Comparison of ENCODE assay signal across 8 cellular contexts in the genomic region with DNA sequence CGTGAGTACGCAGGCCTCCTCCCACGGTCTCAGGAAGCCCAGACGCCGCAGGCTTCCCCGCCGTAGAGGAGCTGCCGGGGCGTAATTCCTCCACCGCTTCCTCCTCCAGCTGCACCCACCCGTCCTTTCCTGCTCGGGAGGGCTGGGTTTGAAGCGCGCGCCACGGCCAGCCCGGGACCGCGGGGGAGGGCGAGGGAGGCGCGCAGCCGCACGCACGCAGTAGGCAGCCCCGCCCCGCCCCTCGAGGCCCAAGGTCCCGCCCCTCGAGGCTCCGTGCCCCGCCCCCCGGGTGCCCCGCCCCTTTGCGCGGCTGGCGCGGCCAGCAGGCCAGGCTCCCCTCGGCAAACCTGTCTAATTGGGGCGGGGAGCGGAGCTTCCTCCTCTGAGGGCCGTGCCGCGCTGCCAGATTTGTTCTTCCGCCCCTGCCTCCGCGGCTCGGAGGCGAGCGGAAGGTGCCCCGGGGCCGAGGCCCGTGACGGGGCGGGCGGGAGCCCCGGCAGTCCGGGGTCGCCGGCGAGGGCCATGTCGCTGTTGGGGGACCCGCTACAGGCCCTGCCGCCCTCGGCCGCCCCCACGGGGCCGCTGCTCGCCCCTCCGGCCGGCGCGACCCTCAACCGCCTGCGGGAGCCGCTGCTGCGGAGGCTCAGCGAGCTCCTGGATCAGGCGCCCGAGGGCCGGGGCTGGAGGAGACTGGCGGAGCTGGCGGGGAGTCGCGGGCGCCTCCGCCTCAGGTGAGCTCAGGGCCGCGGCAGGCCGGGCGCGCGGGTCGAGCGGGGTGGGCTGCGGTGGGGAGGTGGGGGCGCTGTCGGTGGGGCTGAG. TPM values are rescaled to one million over a fixed set of nuclear protein-coding genes. Genes with fewer than 3 reads are reported as not detected.
A peak's percentile ranks its signal among the peaks of the same experiment; 100 is the strongest.
DNase-seq lines count a peak whose midpoint lies in the region; TF ChIP-seq lines count a peak whose summit lies in the region.

A gene with protein sequence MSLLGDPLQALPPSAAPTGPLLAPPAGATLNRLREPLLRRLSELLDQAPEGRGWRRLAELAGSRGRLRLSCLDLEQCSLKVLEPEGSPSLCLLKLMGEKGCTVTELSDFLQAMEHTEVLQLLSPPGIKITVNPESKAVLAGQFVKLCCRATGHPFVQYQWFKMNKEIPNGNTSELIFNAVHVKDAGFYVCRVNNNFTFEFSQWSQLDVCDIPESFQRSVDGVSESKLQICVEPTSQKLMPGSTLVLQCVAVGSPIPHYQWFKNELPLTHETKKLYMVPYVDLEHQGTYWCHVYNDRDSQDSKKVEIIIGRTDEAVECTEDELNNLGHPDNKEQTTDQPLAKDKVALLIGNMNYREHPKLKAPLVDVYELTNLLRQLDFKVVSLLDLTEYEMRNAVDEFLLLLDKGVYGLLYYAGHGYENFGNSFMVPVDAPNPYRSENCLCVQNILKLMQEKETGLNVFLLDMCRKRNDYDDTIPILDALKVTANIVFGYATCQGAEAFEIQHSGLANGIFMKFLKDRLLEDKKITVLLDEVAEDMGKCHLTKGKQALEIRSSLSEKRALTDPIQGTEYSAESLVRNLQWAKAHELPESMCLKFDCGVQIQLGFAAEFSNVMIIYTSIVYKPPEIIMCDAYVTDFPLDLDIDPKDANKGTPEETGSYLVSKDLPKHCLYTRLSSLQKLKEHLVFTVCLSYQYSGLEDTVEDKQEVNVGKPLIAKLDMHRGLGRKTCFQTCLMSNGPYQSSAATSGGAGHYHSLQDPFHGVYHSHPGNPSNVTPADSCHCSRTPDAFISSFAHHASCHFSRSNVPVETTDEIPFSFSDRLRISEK (plus strand): TSS at position 344 of the 819 bp plus-strand sequence. CDS start 179 bp downstream, at position 523.

- H2AFZ ChIP-seq in H9 (ENCODE audit: low read length) (no peak within 1 kb of the TSS), MM.1S (ENCODE audit: low read length) (peak within 1 kb of the TSS; percentile 49)

- H3K9me3 ChIP-seq in H9 (ENCODE audit: control insufficient read depth, low read depth, low read length) (no peaks in the 10 kb centered on the region), MM.1S (replicated peaks; ENCODE audit: insufficient read depth, low read length) (no peaks in the 10 kb centered on the region), stomach smooth muscle (ENCODE audit: control insufficient read depth in 2 of 2, low read length in 2 of 2) (no peaks in the 10 kb centered on the region)

- peaks cover 8% of the 10 kb centered on the region for H3K27me3 Mint-ChIP-seq in H9 (ENCODE audit: low read depth)
- H3K27me3 Mint-ChIP-seq in neural crest cell (ENCODE audit: low read depth) = peaks cover 6% of the 10 kb centered on the region

- peak within 1 kb of the TSS; percentile 82 for H3K4me3 ChIP-seq in MM.1S (ENCODE audit: low read length)
- H3K4me3 ChIP-seq in stomach smooth muscle (ENCODE audit: low read length in 2 of 2) = peak within 1 kb of the TSS; percentile 70 to 76

- H4K91ac ChIP-seq in H9 (ENCODE audit: insufficient read length, low read depth, low read length) = no peak within 1 kb of the TSS

- no peaks in the 10 kb centered on the region for H3K27me3 ChIP-seq in H9 (ENCODE audit: insufficient read depth, low read length)
- H3K27me3 ChIP-seq in MM.1S (replicated peaks; ENCODE audit: insufficient read depth, low read length) = no peaks in the 10 kb centered on the region
- peaks cover 0 to 4% of the 10 kb centered on the region in 2 donors for H3K27me3 ChIP-seq in stomach smooth muscle (ENCODE audit: control insufficient read depth in 1 of 2, insufficient read depth in 2 of 2, low read length in 2 of 2)

- H2BK5ac ChIP-seq in H9 (ENCODE audit: insufficient read length, low read length) = no peak within 1 kb of the TSS

- no peak within 1 kb of the TSS for H3T11ph ChIP-seq in H9 (ENCODE audit: low read length)

- H3K56ac ChIP-seq in H9 (ENCODE audit: insufficient read length, low read depth, low read length) = no peak within 1 kb of the TSS

- H3K9me3 Mint-ChIP-seq in H9 (no peaks in the 10 kb centered on the region), neural crest cell (no peaks in the 10 kb centered on the region)

- H3K9ac ChIP-seq in H9 (ENCODE audit: extremely low read depth, insufficient read length, low read length) (peak within 1 kb of the TSS; percentile 64), MM.1S (ENCODE audit: low read length) (peak within 1 kb of the TSS; percentile 80), stomach smooth muscle (ENCODE audit: low read length in 2 of 2) (peak within 1 kb of the TSS; percentile 67 to 79)

- peaks cover 3% of the 10 kb centered on the region for H3K79me1 ChIP-seq in H9 (ENCODE audit: insufficient read depth, low read depth, low read length, poor library complexity, severe bottlenecking)

- H3K36me3 ChIP-seq in MM.1S (replicated peaks; ENCODE audit: insufficient read depth, low read length) (no peaks in the 10 kb centered on the region; the same call in 1 of the 2 replicates), stomach smooth muscle (ENCODE audit: control insufficient read depth in 2 of 2, insufficient read depth in 2 of 2, low read length in 2 of 2) (no peaks in the 10 kb centered on the region)

- H3K27ac ChIP-seq in H9 (ENCODE audit: insufficient read length, low read depth, low read length) (peak within 1 kb of the TSS; percentile 9), MM.1S (ENCODE audit: low read length) (peak within 1 kb of the TSS; percentile 77), stomach smooth muscle (ENCODE audit: low read length) (peak within 1 kb of the TSS; percentile 64)

- H3K4me1 Mint-ChIP-seq in H9 (peaks cover 20 to 29% of the 10 kb centered on the region in 2 experiments), neural crest cell (peaks cover 19% of the 10 kb centered on the region)

- no peak within 1 kb of the TSS for H2BK20ac ChIP-seq in H9 (ENCODE audit: low read depth, low read length, poor library complexity, severe bottlenecking)

- DNase-seq in ELR (ENCODE audit: low read depth) (peak; percentile 94), H9 (peak; percentile 93), MM.1S (peak; percentile 96), SHP77 treated with DMSO at 0.1 percent for 48 hours (lab: John Stamatoyannopoulos, UW) (peak; percentile 73), fibroblast of the conjunctiva (ENCODE audit: low read depth) (peak; percentile 75), neural crest cell (ENCODE audit: low read depth, low spot score) (peak; percentile 96)
- DNase-seq in activated effector memory CD4-positive, alpha-beta T cell treated with anti-CD3 and anti-CD28 coated beads, Interleukin-2, amount 50 U/mL, for 16 hours = peak; percentile 98

- peak within 1 kb of the TSS; percentile 61 for H3K14ac ChIP-seq in H9 (ENCODE audit: insufficient read depth, low read length)

- H3K36me3 Mint-ChIP-seq in H9 (ENCODE audit: insufficient read depth in 1 of 3, low read depth in 3 of 3) (peaks cover 0 to 8% (median 2%) of the 10 kb centered on the region in 3 experiments; a peak in 3 of 7 replicates), neural crest cell (ENCODE audit: low read depth) (peaks cover 3% of the 10 kb centered on the region)

- no peak within 1 kb of the TSS for H3K23ac ChIP-seq in H9 (ENCODE audit: insufficient read length, low read depth, low read length)

- peaks cover 2% of the 10 kb centered on the region; the same call in 1 of the 2 replicates for H3K4me1 ChIP-seq in H9 (ENCODE audit: insufficient read depth, low read length)
- peaks cover 19% of the 10 kb centered on the region for H3K4me1 ChIP-seq in MM.1S (ENCODE audit: low read length)
- H3K4me1 ChIP-seq in stomach smooth muscle (ENCODE audit: control insufficient read depth, insufficient read depth, low read length) = peaks cover 7% of the 10 kb centered on the region

- H3K79me2 ChIP-seq in H9 (ENCODE audit: insufficient read depth, low read length) (peaks cover 2% of the 10 kb centered on the region; the same call in 1 of the 2 replicates), MM.1S (ENCODE audit: low read length) (peaks cover 46% of the 10 kb centered on the region)

- TF ChIP-seq CTCF in H9 (conservative IDR thresholded peaks at IDR 0.05) = peak; percentile 20; the same call in 2 of the 3 replicates
- no peak for TF ChIP-seq CTCF in MM.1S (IDR thresholded peaks at IDR 0.05; ENCODE audit: low read length)
- TF ChIP-seq CTCF in neural crest cell (conservative IDR thresholded peaks at IDR 0.05) = peak; percentile 21

- H3K4me2 ChIP-seq in H9 (ENCODE audit: insufficient read depth, insufficient read length, low read length) = peak within 1 kb of the TSS; percentile 92
- peak within 1 kb of the TSS; percentile 79 for H3K4me2 ChIP-seq in MM.1S (ENCODE audit: low read depth, low read length)

- H3K4ac ChIP-seq in H9 (ENCODE audit: low read depth, low read length) = no peak within 1 kb of the TSS

- peak within 1 kb of the TSS; percentile 31 for H3K18ac ChIP-seq in H9 (ENCODE audit: insufficient read length, low read depth, low read length)

- H2BK12ac ChIP-seq in H9 (ENCODE audit: insufficient read length, low read depth, low read length) = no peak within 1 kb of the TSS

- no peaks in the 10 kb centered on the region for H4K20me1 ChIP-seq in H9 (ENCODE audit: control insufficient read depth, insufficient read depth, insufficient read length)
- no peaks in the 10 kb centered on the region for H4K20me1 ChIP-seq in MM.1S (ENCODE audit: insufficient read depth, low read length)

- H2BK120ac ChIP-seq in H9 (ENCODE audit: low read depth, low read length, poor library complexity, severe bottlenecking) = no peak within 1 kb of the TSS

- peak within 1 kb of the TSS; percentile 57 to 85 (median 68); a peak in 5 of 7 replicates for H3K27ac Mint-ChIP-seq in H9
- peak within 1 kb of the TSS; percentile 84 for H3K27ac Mint-ChIP-seq in neural crest cell (ENCODE audit: unreplicated experiment)

- no peak within 1 kb of the TSS for H2AK5ac ChIP-seq in H9 (ENCODE audit: insufficient read length, low read length)

- H3K4me3 Mint-ChIP-seq in H9 (peak within 1 kb of the TSS; percentile 85 to 94), neural crest cell (peak within 1 kb of the TSS; percentile 95)

- H2BK15ac ChIP-seq in H9 (ENCODE audit: low read depth, low read length) = no peak within 1 kb of the TSS

- WGBS in H9 (ENCODE audit: extremely low coverage, insufficient read length, low lambda C conversion rate) = no CpG with 5 or more reads among the region's 98 CpGs

- H4K5ac ChIP-seq in H9 (ENCODE audit: insufficient read length, low read depth, low read length) = no peak within 1 kb of the TSS

- H3K9me2 ChIP-seq in MM.1S (replicated peaks; ENCODE audit: insufficient read depth, low read length) = no peaks in the 10 kb centered on the region

- peaks cover 12% of the 10 kb centered on the region for H3K23me2 ChIP-seq in H9 (ENCODE audit: insufficient read length, low read depth, low read length, poor library complexity, severe bottlenecking)

- H4K8ac ChIP-seq in H9 (replicated peaks; ENCODE audit: insufficient read length, low read depth, low read length) = no peak within 1 kb of the TSS

- H3F3A ChIP-seq in MM.1S (ENCODE audit: insufficient read depth, low read length) = peaks cover 7% of the 10 kb centered on the region

RNA-seq across cellular contexts. Expression of the gene that starts here (rescaled TPM):
- total RNA-seq in H9 (2021) = 18.0 and 18.1 TPM in 2 replicates
- 17.4 and 17.6 TPM in 2 replicates for total RNA-seq in neural crest cell

Comparison
In these comparisons a context has a peak if more than half of its experiments do, and no peak if none do; other contexts are left out.
1. Peak in every context shown above with its lines: DNase-seq, H3K4me3 ChIP-seq and H3K27ac ChIP-seq.
2. H3K27ac ChIP-seq: peak in every context shown above with its lines; median percentile 77 in MM.1S; 64 in stomach smooth muscle; 9 in H9.